Comparison of ENCODE assay signal across 8 cellular contexts in the genomic region with DNA sequence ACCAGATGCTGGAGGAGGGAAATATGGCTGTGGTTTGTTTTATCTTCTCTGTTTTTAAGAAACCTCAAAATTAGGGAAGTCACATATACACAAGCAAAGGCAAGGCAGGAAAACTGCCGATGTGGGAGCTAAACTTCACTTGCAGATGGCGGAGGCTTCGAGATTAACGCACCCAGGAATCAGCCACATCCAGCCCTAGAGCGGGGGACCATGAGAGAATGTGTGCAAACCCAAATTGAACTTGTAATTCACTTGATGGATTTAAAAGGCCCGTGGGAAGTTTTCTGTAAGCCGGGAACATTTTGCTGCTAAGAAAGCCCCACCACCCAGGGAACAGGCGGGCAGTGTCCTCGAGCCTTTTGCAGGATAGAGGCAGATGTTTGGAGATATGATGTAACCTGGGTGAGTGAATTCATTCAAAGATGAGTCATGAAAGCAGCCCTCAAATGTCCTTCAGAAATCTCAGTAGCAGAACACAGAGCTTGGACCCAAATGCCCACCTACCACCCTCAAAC. TPM values are rescaled to one million over a fixed set of nuclear protein-coding genes. Genes with fewer than 3 reads are reported as not detected.
DNase-seq lines count a peak whose midpoint lies in the region; ATAC-seq, FAIRE-seq and TF ChIP-seq lines count a peak whose summit lies in the region.

No MANE protein-coding gene starts in this region.

- H3K27me3 ChIP-seq in gastrocnemius medialis: no peaks in the 10 kb centered on the region

- H3K36me3 ChIP-seq in gastrocnemius medialis: no peaks in the 10 kb centered on the region

- intact Hi-C loops in gastrocnemius medialis (cut with DNase I; ENCODE audit: low total_unique reads): no loop called here

- in situ Hi-C loops in gastrocnemius medialis (cut with MboI; ENCODE audit: low sequenced_read_pairs in 4 of 4): no loop called here

- no peak overlapping the region for H3K27ac ChIP-seq in gastrocnemius medialis

- H3K4me3 ChIP-seq in choroid plexus epithelial cell (ENCODE audit: low read depth, low read length) (no peak overlapping the region), gastrocnemius medialis (no peak overlapping the region)

- TF ChIP-seq POLR2A in gastrocnemius medialis (IDR thresholded peaks at IDR 0.05) (no peak), GM12892 (IDR thresholded peaks at IDR 0.05; ENCODE audit: low read depth, low read length) (no peak; the same call in 1 of the 2 replicates)

- no peak for TF ChIP-seq CTCF in choroid plexus epithelial cell (conservative IDR thresholded peaks at IDR 0.05; ENCODE audit: low read depth, low read length)
- no peak for TF ChIP-seq CTCF in gastrocnemius medialis (IDR thresholded peaks at IDR 0.05 in 4 of 5, conservative IDR thresholded peaks at IDR 0.05 in 1 of 5)
- TF ChIP-seq CTCF in omental fat pad (IDR thresholded peaks at IDR 0.05): no peak

- H3K36me3 Mint-ChIP-seq in activated naive CD4-positive, alpha-beta T cell treated with anti-CD3 and anti-CD28 coated beads, Interleukin-2, amount 50 U/mL, for 72 hours: peaks cover 0 to 30% of the 10 kb centered on the region in 2 donors

- H3K9me3 Mint-ChIP-seq in activated naive CD4-positive, alpha-beta T cell treated with anti-CD3 and anti-CD28 coated beads, Interleukin-2, amount 50 U/mL, for 72 hours: no peaks in the 10 kb centered on the region

- no peaks in the 10 kb centered on the region for H3K9me3 ChIP-seq in gastrocnemius medialis

- no peak for DNase-seq in activated naive CD4-positive, alpha-beta T cell treated with anti-CD3 and anti-CD28 coated beads, Interleukin-2, amount 50 U/mL, for 72 hours (ENCODE audit: low spot score in 2 of 2)
- DNase-seq in activated naive CD4-positive, alpha-beta T cell (lab: John Stamatoyannopoulos, UW): no peak
- peak; percentile 54 to 86 for DNase-seq in NOMO-1 (lab: John Stamatoyannopoulos, UW; ENCODE audit: unreplicated experiment in 2 of 2)
- DNase-seq in choroid plexus epithelial cell (ENCODE audit: low read depth): peak; percentile 76
- no peak for DNase-seq in gastrocnemius medialis
- DNase-seq in inferior parietal cortex (ENCODE audit: extremely low spot score): no peak
- no peak for DNase-seq in GM12892 (ENCODE audit: insufficient read length)
- no peak for DNase-seq in omental fat pad (ENCODE audit: low spot score)

- no peak for FAIRE-seq in GM12892 (lab: Jason Lieb, UNC)

- peak overlapping the region; percentile 14 to 84 for H3K27ac Mint-ChIP-seq in activated naive CD4-positive, alpha-beta T cell treated with anti-CD3 and anti-CD28 coated beads, Interleukin-2, amount 50 U/mL, for 72 hours

- ATAC-seq in activated naive CD4-positive, alpha-beta T cell treated with anti-CD3 and anti-CD28 coated beads, Interleukin-2, amount 50 U/mL, for 72 hours: peak in 1 of 2 donors; percentile 16
- ATAC-seq in gastrocnemius medialis: peak; percentile 66 to 75
- ATAC-seq in omental fat pad (ENCODE audit: low FRiP score): no peak

- peaks cover 7 to 8% of the 10 kb centered on the region in 2 donors for H3K4me1 ChIP-seq in gastrocnemius medialis

RNA-seq across cellular contexts. Expression of gene PREX1, which starts 39.9 kb away (rescaled TPM):
- total RNA-seq in activated naive CD4-positive, alpha-beta T cell treated with anti-CD3 and anti-CD28 coated beads, Interleukin-2, amount 50 U/mL, for 72 hours: 10 to 100 TPM; 30.6 to 51.8 TPM
- total RNA-seq in gastrocnemius medialis (10 to 100 TPM in 1 of 4 donors, 1 to 10 TPM in 3; 7.5 to 10.9 (median 9.1) TPM), omental fat pad (100 to 1,000 TPM in 1 of 4 donors, 10 to 100 TPM in 3; 29.5 to 121 (median 40.9) TPM)
- polyA plus RNA-seq in GM12892 (2012; ENCODE audit: missing spikeins): 46.2 TPM

Comparison
In these comparisons a context has a peak if more than half of its experiments do, and no peak if none do; other contexts are left out.
1. DNase-seq: peak in NOMO-1 (2 of 2) and choroid plexus epithelial cell (single experiment); none in activated naive CD4-positive, alpha-beta T cell treated with anti-CD3 and anti-CD28 coated beads, Interleukin-2, amount 50 U/mL, for 72 hours (0 of 2), activated naive CD4-positive, alpha-beta T cell (0 of 4), gastrocnemius medialis (0 of 2), inferior parietal cortex (single experiment), GM12892 (single experiment) and omental fat pad (single experiment).